ENCODE assay signal across 21 cellular contexts in the genomic region with DNA sequence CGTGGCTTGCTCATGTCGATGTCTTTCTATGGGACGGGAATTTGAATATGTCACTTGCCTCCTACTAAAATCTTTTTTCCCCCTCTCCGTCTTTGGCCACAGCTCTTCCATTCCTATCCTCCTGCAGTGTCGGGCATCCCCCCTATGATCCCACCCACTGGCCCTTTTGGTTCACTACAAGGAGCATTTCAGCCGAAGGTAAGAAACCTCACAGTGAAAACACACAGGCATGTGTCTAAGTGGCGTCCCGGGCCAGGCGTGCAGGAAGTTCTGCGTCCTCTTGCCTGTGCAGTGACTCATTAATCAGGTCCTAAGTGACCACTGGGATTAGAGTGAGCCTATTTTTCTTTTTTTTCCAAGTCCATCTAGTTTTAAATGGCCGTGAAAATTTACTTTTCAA.
"Had no signal": no experiment of that assay in that cellular context is flagged by ENCODE, and none has a peak within 500 bp of the region (broad histone marks: within the 10 kb centered on the region; RNA-seq: fewer than 3 reads in every experiment).

No MANE protein-coding gene starts in this region.

- H3K9me3 ChIP-seq: colonic mucosa, gastroesophageal sphincter, sigmoid colon, stomach had no signal

- H2AFZ ChIP-seq: parathyroid adenoma had no signal

- ATAC-seq: esophagus mucosa, gastroesophageal sphincter, left colon, left ventricle myocardium superior had no signal

- H3K4me3 Mint-ChIP-seq: naive B cell, nephron had no signal

- H3K27me3 Mint-ChIP-seq: naive B cell had no signal

- H3K27ac ChIP-seq: colonic mucosa, gastroesophageal sphincter, parathyroid adenoma, sigmoid colon, skin epidermis, stomach had no signal

- H3K4me3 ChIP-seq: colonic mucosa, gastroesophageal sphincter, lung, sigmoid colon, skin epidermis, stomach had no signal

- H3K79me2 ChIP-seq: parathyroid adenoma had no signal

- H3K9ac ChIP-seq: parathyroid adenoma had no signal

- DNase-seq: colonic mucosa; dermis blood vessel endothelial cell; effector CD4-positive, alpha-beta T cell; glutamatergic neuron; left colon; left ventricle myocardium superior; mesenchymal stem cell; naive B cell; sigmoid colon; stimulated activated CD4-positive, alpha-beta T cell treated with anti-CD3 and anti-CD28 coated beads, Interleukin-2, amount 100 ng/mL, for 24 hours; stimulated activated CD4-positive, alpha-beta T cell treated with anti-CD3 and anti-CD28 coated beads, Interleukin-4, amount 100 ng/mL, for 4 hours; stimulated activated naive CD4-positive, alpha-beta T cell; stomach; substantia nigra; trophoblast cell had no signal

- H3K36me3 ChIP-seq: colonic mucosa had no signal

- H3K27me3 ChIP-seq: colonic mucosa, gastroesophageal sphincter, sigmoid colon, stomach had no signal

- H3K4me1 ChIP-seq: colonic mucosa, gastroesophageal sphincter, parathyroid adenoma, sigmoid colon, stomach had no signal

- H3K4me1 Mint-ChIP-seq: naive B cell had no signal
